Comparison of ENCODE assay signal across 18 cellular contexts in genomic region chr3:69330891-69331400, GRCh38. TPM values are rescaled to one million over a fixed set of nuclear protein-coding genes. Genes with fewer than 3 reads are reported as not detected.
A peak's percentile ranks its signal among the peaks of the same experiment; 100 is the strongest.
DNase-seq lines count a peak whose midpoint lies in the region; ATAC-seq and TF ChIP-seq lines count a peak whose summit lies in the region.
"Had no signal": no experiment of that assay in that cellular context is flagged by ENCODE, and none has a peak within 500 bp of the region (broad histone marks: within the 10 kb centered on the region; RNA-seq: fewer than 3 reads in every experiment).

No MANE protein-coding gene starts in this region.

- peak overlapping the region; percentile 70 to 72 for H3K27ac ChIP-seq in ascending aorta
- no peak overlapping the region for H3K27ac ChIP-seq in naive thymus-derived CD4-positive, alpha-beta T cell (ENCODE audit: low read depth, low read length)
- H3K27ac ChIP-seq in upper lobe of right lung: peak overlapping the region; percentile 68
- H3K27ac ChIP-seq: ovary had no signal

- peak; percentile 76 to 80 for ATAC-seq in left cardiac atrium
- ATAC-seq in naive thymus-derived CD4-positive, alpha-beta T cell: peak; percentile 52
- peak; percentile 92 for ATAC-seq in upper lobe of right lung
- no peak for ATAC-seq in HG02884 (IDR thresholded peaks at IDR 0.05; ENCODE audit: unreplicated experiment)
- ATAC-seq: stimulated activated effector memory CD8-positive, alpha-beta T cell treated with anti-CD3 and anti-CD28 coated beads, Interleukin-12 subunit alpha, Interleukin-12 subunit beta, amount 100 ng/mL, for 72 hours had no signal

- CTCF ChIA-PET in naive thymus-derived CD4-positive, alpha-beta T cell (lab: Charles Lee): no interaction called here

- H3K4me1 ChIP-seq in ascending aorta: peaks cover 3 to 25% of the 10 kb centered on the region in 2 donors
- H3K4me1 ChIP-seq in naive thymus-derived CD4-positive, alpha-beta T cell (ENCODE audit: control insufficient read depth in 2 of 2, insufficient read depth in 2 of 2, low read length in 2 of 2): peaks cover 0 to 17% of the 10 kb centered on the region in 2 donors
- peaks cover 59% of the 10 kb centered on the region for H3K4me1 ChIP-seq in upper lobe of right lung

- H3K4me3 Mint-ChIP-seq in naive thymus-derived CD4-positive, alpha-beta T cell: no peak overlapping the region
- H3K4me3 Mint-ChIP-seq: activated naive CD4-positive, alpha-beta T cell treated with anti-CD3 and anti-CD28 coated beads, Interleukin-2, amount 50 U/mL, for 24 hours; CD8-positive, alpha-beta memory T cell; mesothelial cell of epicardium; stimulated activated effector memory CD8-positive, alpha-beta T cell treated with anti-CD3 and anti-CD28 coated beads, Interleukin-12 subunit alpha, Interleukin-12 subunit beta, amount 100 ng/mL, for 72 hours had no signal

- H3K4me3 ChIP-seq in ascending aorta: no peak overlapping the region
- H3K4me3 ChIP-seq in naive thymus-derived CD4-positive, alpha-beta T cell (ENCODE audit: low read length): no peak overlapping the region
- no peak overlapping the region for H3K4me3 ChIP-seq in upper lobe of right lung
- H3K4me3 ChIP-seq: ovary had no signal

- TF ChIP-seq CTCF in ascending aorta (IDR thresholded peaks at IDR 0.05) (no peak), upper lobe of right lung (IDR thresholded peaks at IDR 0.05) (no peak)

- H3K27me3 ChIP-seq in ascending aorta (no peaks in the 10 kb centered on the region), upper lobe of right lung (no peaks in the 10 kb centered on the region)
- H3K27me3 ChIP-seq in naive thymus-derived CD4-positive, alpha-beta T cell (ENCODE audit: control insufficient read depth in 2 of 2, insufficient read depth in 2 of 2, low read length in 2 of 2): no peaks in the 10 kb centered on the region
- H3K27me3 ChIP-seq: ovary had no signal

- H3K9me3 ChIP-seq in ascending aorta: no peaks in the 10 kb centered on the region
- no peaks in the 10 kb centered on the region for H3K9me3 ChIP-seq in naive thymus-derived CD4-positive, alpha-beta T cell (ENCODE audit: control insufficient read depth in 2 of 3, low read length in 3 of 3)
- no peaks in the 10 kb centered on the region for H3K9me3 ChIP-seq in upper lobe of right lung
- H3K9me3 ChIP-seq: ovary had no signal

- intact Hi-C loops in ascending aorta (cut with DNase I): no loop called here
- intact Hi-C loops in left cardiac atrium (cut with DNase I): no loop called here
- intact Hi-C loops in naive thymus-derived CD4-positive, alpha-beta T cell (cut with micrococcal nuclease): no loop called here
- intact Hi-C loops in upper lobe of right lung (cut with DNase I): no loop called here

- no peaks in the 10 kb centered on the region for H3K36me3 ChIP-seq in ascending aorta
- H3K36me3 ChIP-seq in naive thymus-derived CD4-positive, alpha-beta T cell (ENCODE audit: control insufficient read depth in 2 of 3, insufficient read depth in 3 of 3, low read length in 3 of 3): no peaks in the 10 kb centered on the region
- H3K36me3 ChIP-seq in upper lobe of right lung: no peaks in the 10 kb centered on the region
- H3K36me3 ChIP-seq: ovary had no signal

- H3K4me1 Mint-ChIP-seq in naive thymus-derived CD4-positive, alpha-beta T cell: peaks cover 19 to 35% (median 31%) of the 10 kb centered on the region in 7 donors

- DNase-seq in ascending aorta (ENCODE audit: low spot score in 2 of 2): no peak
- DNase-seq in left cardiac atrium: no peak
- DNase-seq in naive thymus-derived CD4-positive, alpha-beta T cell: no peak
- peak; percentile 74 for DNase-seq in upper lobe of right lung
- no peak for DNase-seq in 8988T
- DNase-seq in SKM-1 treated with dmso at 0.1 percent for 144 hours (lab: John Stamatoyannopoulos, UW; ENCODE audit: unreplicated experiment): no peak
- DNase-seq: activated CD4-positive, CD25-positive, alpha-beta regulatory T cell; activated CD8-positive, alpha-beta memory T cell treated with anti-CD3 and anti-CD28 coated beads, Interleukin-2, amount 50 U/mL, for 4 hours; CD8-positive, alpha-beta memory T cell; central memory CD4-positive, alpha-beta T cell; NCI-H1048; NCI-H226; ovary; stimulated activated CD4-positive, alpha-beta T cell treated with anti-CD3 and anti-CD28 coated beads, Interleukin-4, amount 100 ng/mL, for 24 hours had no signal

- H3K36me3 Mint-ChIP-seq in naive thymus-derived CD4-positive, alpha-beta T cell: peaks cover 0 to 4% (median 0%) of the 10 kb centered on the region in 5 donors
- H3K36me3 Mint-ChIP-seq: activated naive CD4-positive, alpha-beta T cell treated with anti-CD3 and anti-CD28 coated beads, Interleukin-2, amount 50 U/mL, for 24 hours; mesothelial cell of epicardium had no signal

- POLR2A ChIA-PET in naive thymus-derived CD4-positive, alpha-beta T cell (lab: Charles Lee): no interaction called here

- no peaks in the 10 kb centered on the region for H3K27me3 Mint-ChIP-seq in naive thymus-derived CD4-positive, alpha-beta T cell
- H3K27me3 Mint-ChIP-seq: activated naive CD4-positive, alpha-beta T cell treated with anti-CD3 and anti-CD28 coated beads, Interleukin-2, amount 50 U/mL, for 24 hours had no signal

- H3K9me3 Mint-ChIP-seq in naive thymus-derived CD4-positive, alpha-beta T cell: peaks cover 0 to 2% (median 0%) of the 10 kb centered on the region in 11 donors
- H3K9me3 Mint-ChIP-seq: activated naive CD4-positive, alpha-beta T cell treated with anti-CD3 and anti-CD28 coated beads, Interleukin-2, amount 50 U/mL, for 24 hours; CD8-positive, alpha-beta memory T cell; stimulated activated effector memory CD8-positive, alpha-beta T cell treated with anti-CD3 and anti-CD28 coated beads, Interleukin-12 subunit alpha, Interleukin-12 subunit beta, amount 100 ng/mL, for 72 hours had no signal

- no peak overlapping the region for H3K27ac Mint-ChIP-seq in naive thymus-derived CD4-positive, alpha-beta T cell
- H3K27ac Mint-ChIP-seq: activated naive CD4-positive, alpha-beta T cell treated with anti-CD3 and anti-CD28 coated beads, Interleukin-2, amount 50 U/mL, for 24 hours; CD8-positive, alpha-beta memory T cell; mesothelial cell of epicardium; stimulated activated effector memory CD8-positive, alpha-beta T cell treated with anti-CD3 and anti-CD28 coated beads, Interleukin-12 subunit alpha, Interleukin-12 subunit beta, amount 100 ng/mL, for 72 hours had no signal

RNA-seq across cellular contexts. Expression of gene FRMD4B, which starts 54.9 kb away (rescaled TPM):
- total RNA-seq in ascending aorta (13.5 TPM), left cardiac atrium (10 to 100 TPM; 36.7 to 38.1 TPM), upper lobe of right lung (60.7 TPM)
- 10 to 100 TPM in 2 of 5 experiments, 1 to 10 TPM in 3; 3.0 to 32.2 (median 6.5) TPM for total RNA-seq in naive thymus-derived CD4-positive, alpha-beta T cell
- polyA plus RNA-seq in naive thymus-derived CD4-positive, alpha-beta T cell: under 1 TPM in 1 of 2 donors, not detected in 1; 0.59 TPM
